1 cellular context compared by ENCODE assay signal in genomic region chr15:44788748-44789147, GRCh38.
TF ChIP-seq lines count a peak whose summit lies in the region.

No MANE protein-coding gene starts in this region.

TF ChIP-seq in SK-N-SH, 30 proteins besides CTCF, POLR2A, EP300 and RAD21 (continued from another document):
- TF ChIP-seq, protein P1, sequence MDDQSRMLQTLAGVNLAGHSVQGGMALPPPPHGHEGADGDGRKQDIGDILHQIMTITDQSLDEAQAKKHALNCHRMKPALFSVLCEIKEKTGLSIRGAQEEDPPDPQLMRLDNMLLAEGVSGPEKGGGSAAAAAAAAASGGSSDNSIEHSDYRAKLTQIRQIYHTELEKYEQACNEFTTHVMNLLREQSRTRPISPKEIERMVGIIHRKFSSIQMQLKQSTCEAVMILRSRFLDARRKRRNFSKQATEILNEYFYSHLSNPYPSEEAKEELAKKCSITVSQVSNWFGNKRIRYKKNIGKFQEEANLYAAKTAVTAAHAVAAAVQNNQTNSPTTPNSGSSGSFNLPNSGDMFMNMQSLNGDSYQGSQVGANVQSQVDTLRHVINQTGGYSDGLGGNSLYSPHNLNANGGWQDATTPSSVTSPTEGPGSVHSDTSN (IDR thresholded peaks at IDR 0.05) = no peak
- TF ChIP-seq RCOR1 (IDR thresholded peaks at IDR 0.05; ENCODE audit: low read length) (no peak), TEAD4 (IDR thresholded peaks at IDR 0.05; ENCODE audit: borderline replicate concordance, insufficient read depth) (no peak), NRF1 (IDR thresholded peaks at IDR 0.05; ENCODE audit: low read depth, low read length) (no peak), SIN3A (IDR thresholded peaks at IDR 0.05; ENCODE audit: borderline replicate concordance, low read depth, low read length) (no peak), EZH2phosphoT487 (IDR thresholded peaks at IDR 0.05; ENCODE audit: borderline replicate concordance, low read depth) (no peak)
